Comparison of ENCODE assay signal across 1 cellular context in genomic region chr6:157558049-157558448, GRCh38.
A peak's percentile ranks its signal among the peaks of the same experiment; 100 is the strongest.
TF ChIP-seq lines count a peak whose summit lies in the region.

No MANE protein-coding gene starts in this region.

TF ChIP-seq in A549, 52 proteins besides CTCF, POLR2A, EP300 and RAD21:
- TF ChIP-seq REST (IDR thresholded peaks at IDR 0.05) (peak; percentile 78), BHLHE40 (IDR thresholded peaks at IDR 0.05; ENCODE audit: low read depth, low read length) (no peak)
